ENCODE assay signal across 8 cellular contexts in the genomic region with DNA sequence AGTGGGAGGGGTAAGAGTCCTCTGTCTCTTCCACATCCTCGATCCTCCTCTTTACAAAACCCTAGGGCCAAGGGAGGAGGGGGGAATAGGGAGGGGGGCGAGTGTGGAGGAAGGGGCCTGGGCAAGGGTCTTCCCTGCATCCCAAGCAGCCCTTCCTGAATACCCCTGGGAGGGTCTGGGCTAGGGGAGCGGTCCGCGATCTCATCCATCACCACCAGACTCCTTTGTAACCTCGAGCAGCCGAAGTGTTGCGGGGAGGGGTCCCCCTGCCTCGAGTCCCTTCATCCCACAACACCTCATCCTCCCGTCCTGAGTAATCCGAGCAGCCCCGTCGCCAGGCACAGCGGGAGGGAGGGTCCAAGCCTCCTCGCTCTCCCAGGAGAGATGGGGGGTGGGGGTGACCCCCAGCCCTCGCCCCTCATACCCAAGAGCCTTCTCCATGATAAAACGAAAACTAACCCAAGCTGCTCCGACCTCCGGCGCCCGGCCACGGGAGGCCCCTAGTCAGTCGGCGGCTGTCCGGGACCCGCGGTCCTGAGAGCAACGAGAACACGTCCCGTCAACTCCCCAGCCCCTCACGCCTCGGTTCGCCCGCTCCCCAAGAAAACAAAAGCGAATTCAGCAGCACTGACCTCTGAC. TPM values are rescaled to one million over a fixed set of nuclear protein-coding genes. Genes with fewer than 3 reads are reported as not detected.
DNase-seq lines count a peak whose midpoint lies in the region; ATAC-seq and TF ChIP-seq lines count a peak whose summit lies in the region.

No MANE protein-coding gene starts in this region.

- H3K9ac ChIP-seq in iPS-18a (ENCODE audit: low read length), result no peak overlapping the region
- H3K9ac ChIP-seq in subcutaneous abdominal adipose tissue (ENCODE audit: low read length in 5 of 5), result peak overlapping the region in 1 of 5 donors; percentile 33

- H3K36me3 Mint-ChIP-seq in T-helper 2 cell treated with Interferon-gamma antibody and Interleukin-4, amounts not matched to agents 5 μg/mL and 100 μg/mL, for 36 hours (ENCODE audit: low read depth), result no peaks in the 10 kb centered on the region
- H3K36me3 Mint-ChIP-seq in activated CD8-positive, alpha-beta T cell treated with anti-CD3 and anti-CD28 coated beads for 36 hours (ENCODE audit: low read depth), result no peaks in the 10 kb centered on the region

- no peak for DNase-seq in T-helper 2 cell treated with Interferon-gamma antibody and Interleukin-4, amounts not matched to agents 5 μg/mL and 100 μg/mL, for 36 hours (ENCODE audit: low spot score)
- DNase-seq in T-helper 2 cell (no peak), NCI-H2196 (lab: John Stamatoyannopoulos, UW; ENCODE audit: unreplicated experiment) (no peak), GDM1 (lab: John Stamatoyannopoulos, UW) (no peak)
- peak; percentile 58 for DNase-seq in activated CD8-positive, alpha-beta T cell treated with anti-CD3 and anti-CD28 coated beads for 36 hours

- POLR2A ChIA-PET in activated CD8-positive, alpha-beta T cell treated with anti-CD3 and anti-CD28 coated beads for 36 hours (lab: Charles Lee), result interaction anchor here (1.0 kb wide), 1 partner anchor 16 kb away, joined by 3 read pairs; no protein-coding TSS in a partner anchor

- H3K27ac ChIP-seq in iPS-18a (ENCODE audit: low read length), result no peak overlapping the region
- no peak overlapping the region for H3K27ac ChIP-seq in subcutaneous abdominal adipose tissue (ENCODE audit: low read depth, low read length)

- peaks cover 41% of the 10 kb centered on the region for H3K27me3 Mint-ChIP-seq in T-helper 2 cell treated with Interferon-gamma antibody and Interleukin-4, amounts not matched to agents 5 μg/mL and 100 μg/mL, for 36 hours (ENCODE audit: low read depth)
- H3K27me3 Mint-ChIP-seq in activated CD8-positive, alpha-beta T cell treated with anti-CD3 and anti-CD28 coated beads for 36 hours, result peaks cover 30% of the 10 kb centered on the region

- H3K4me3 ChIP-seq in iPS-18a (ENCODE audit: low read length) (peak overlapping the region; percentile 34), subcutaneous abdominal adipose tissue (ENCODE audit: low read depth in 1 of 5, low read length in 5 of 5) (peak overlapping the region; percentile 10 to 70 (median 61))

- H3K4me1 ChIP-seq in iPS-18a (ENCODE audit: control insufficient read depth, low read depth, low read length) (peaks cover 5% of the 10 kb centered on the region), subcutaneous abdominal adipose tissue (ENCODE audit: control insufficient read depth in 5 of 5, insufficient read depth in 5 of 5, low read length in 5 of 5) (peaks cover 0 to 29% (median 18%) of the 10 kb centered on the region in 5 donors)

- H3K9me3 ChIP-seq in iPS-18a (ENCODE audit: control insufficient read depth, low read depth, low read length), result no peaks in the 10 kb centered on the region
- no peaks in the 10 kb centered on the region for H3K9me3 ChIP-seq in subcutaneous abdominal adipose tissue (ENCODE audit: control insufficient read depth in 5 of 5, low read length in 5 of 5)

- H3K4me1 Mint-ChIP-seq in T-helper 2 cell treated with Interferon-gamma antibody and Interleukin-4, amounts not matched to agents 5 μg/mL and 100 μg/mL, for 36 hours (ENCODE audit: low read depth), result peaks cover 8% of the 10 kb centered on the region
- H3K4me1 Mint-ChIP-seq in activated CD8-positive, alpha-beta T cell treated with anti-CD3 and anti-CD28 coated beads for 36 hours (ENCODE audit: low read depth), result peaks cover 15% of the 10 kb centered on the region

- H3K9me3 Mint-ChIP-seq in T-helper 2 cell treated with Interferon-gamma antibody and Interleukin-4, amounts not matched to agents 5 μg/mL and 100 μg/mL, for 36 hours, result no peaks in the 10 kb centered on the region
- no peaks in the 10 kb centered on the region for H3K9me3 Mint-ChIP-seq in activated CD8-positive, alpha-beta T cell treated with anti-CD3 and anti-CD28 coated beads for 36 hours

- CTCF ChIA-PET in activated CD8-positive, alpha-beta T cell treated with anti-CD3 and anti-CD28 coated beads for 36 hours (lab: Charles Lee), result interaction anchor here (1.0 to 1.5 kb wide), 4 partner anchors 16 to 73 kb away, joined by 3 to 4 read pairs (median 3); no protein-coding TSS in a partner anchor

- H3K27me3 ChIP-seq in iPS-18a (ENCODE audit: control insufficient read depth, insufficient read depth, low read length) (peaks cover 27% of the 10 kb centered on the region), subcutaneous abdominal adipose tissue (ENCODE audit: control insufficient read depth in 5 of 5, insufficient read depth in 4 of 5, low read length in 5 of 5) (peaks cover 0 to 19% (median 10%) of the 10 kb centered on the region in 5 donors)

- TF ChIP-seq CTCF in activated CD8-positive, alpha-beta T cell treated with anti-CD3 and anti-CD28 coated beads for 36 hours (IDR thresholded peaks at IDR 0.05), result no peak

- H3K4me3 Mint-ChIP-seq in T-helper 2 cell treated with Interferon-gamma antibody and Interleukin-4, amounts not matched to agents 5 μg/mL and 100 μg/mL, for 36 hours, result peak overlapping the region; percentile 48
- H3K4me3 Mint-ChIP-seq in activated CD8-positive, alpha-beta T cell treated with anti-CD3 and anti-CD28 coated beads for 36 hours, result peak overlapping the region; percentile 72

- intact Hi-C loops in activated CD8-positive, alpha-beta T cell treated with anti-CD3 and anti-CD28 coated beads for 36 hours (cut with micrococcal nuclease), result no loop called here

- no peaks in the 10 kb centered on the region for H3K36me3 ChIP-seq in iPS-18a (ENCODE audit: control insufficient read depth, low read depth, low read length)
- H3K36me3 ChIP-seq in subcutaneous abdominal adipose tissue (ENCODE audit: control insufficient read depth in 5 of 5, insufficient read depth in 5 of 5, low read length in 5 of 5), result no peaks in the 10 kb centered on the region

- peak; percentile 16 for ATAC-seq in HG03066 (IDR thresholded peaks at IDR 0.05; ENCODE audit: low read depth, unreplicated experiment)
- peak; percentile 10 for ATAC-seq in activated CD8-positive, alpha-beta T cell treated with anti-CD3 and anti-CD28 coated beads for 36 hours

- H3K27ac Mint-ChIP-seq in T-helper 2 cell treated with Interferon-gamma antibody and Interleukin-4, amounts not matched to agents 5 μg/mL and 100 μg/mL, for 36 hours, result no peak overlapping the region
- H3K27ac Mint-ChIP-seq in activated CD8-positive, alpha-beta T cell treated with anti-CD3 and anti-CD28 coated beads for 36 hours, result no peak overlapping the region

RNA-seq across cellular contexts. Expression of gene SMPD3, which starts 0.5 kb away (rescaled TPM):
- under 1 TPM; 0.16 to 0.63 TPM for total RNA-seq in activated CD8-positive, alpha-beta T cell treated with anti-CD3 and anti-CD28 coated beads for 36 hours
